ENCODE assay signal across 26 cellular contexts in genomic region chr16:51133691-51134090, GRCh38. TPM values are rescaled to one million over a fixed set of nuclear protein-coding genes. Genes with fewer than 3 reads are reported as not detected.
A peak's percentile ranks its signal among the peaks of the same experiment; 100 is the strongest.
DNase-seq lines count a peak whose midpoint lies in the region; TF ChIP-seq lines count a peak whose summit lies in the region.
"Had no signal": no experiment of that assay in that cellular context is flagged by ENCODE, and none has a peak within 500 bp of the region (broad histone marks: within the 10 kb centered on the region; RNA-seq: fewer than 3 reads in every experiment).

No MANE protein-coding gene starts in this region.

- H3K27me3 ChIP-seq in breast epithelium: peaks cover 6 to 44% of the 10 kb centered on the region in 2 donors
- H3K27me3 ChIP-seq in vagina: no peaks in the 10 kb centered on the region
- H3K27me3 ChIP-seq in tibial artery: peaks cover 0 to 39% of the 10 kb centered on the region in 2 donors
- H3K27me3 ChIP-seq: cardiac muscle cell had no signal

- H3K27ac ChIP-seq in breast epithelium: no peak overlapping the region
- H3K27ac ChIP-seq in vagina: peak overlapping the region; percentile 81
- no peak overlapping the region for H3K27ac ChIP-seq in tibial artery
- H3K27ac ChIP-seq: cardiac muscle cell, skin epidermis, suprapubic skin had no signal

- intact Hi-C loops in MCF 10A (cut with micrococcal nuclease): no loop called here
- intact Hi-C loops in breast epithelium (cut with DNase I; ENCODE audit: low total_unique reads): no loop called here
- intact Hi-C loops in vagina (cut with DNase I): no loop called here
- intact Hi-C loops in tibial artery (cut with DNase I; ENCODE audit: low total_unique reads): no loop called here

- POLR2A ChIA-PET in MCF 10A (lab: Yijun Ruan, JAX): interaction anchor here (0.5 to 1.1 kb wide), 2 partner anchors 17 to 769 kb away, joined by 3 read pairs; no protein-coding TSS in a partner anchor

- TF ChIP-seq POLR2A in breast epithelium (IDR thresholded peaks at IDR 0.05) (no peak), vagina (IDR thresholded peaks at IDR 0.05) (no peak)

- DNase-seq in MCF 10A (ENCODE audit: unreplicated experiment) (no peak), breast epithelium (ENCODE audit: low spot score in 2 of 2) (no peak), foreskin fibroblast (no peak), mesothelial cell of epicardium (ENCODE audit: low spot score in 2 of 2, unreplicated experiment in 2 of 2) (no peak), vagina (ENCODE audit: extremely low spot score in 2 of 2) (no peak), NCI-H1694 treated with DMSO at 0.1 percent for 48 hours (lab: John Stamatoyannopoulos, UW) (no peak), tibial artery (no peak), NCI-H1105 treated with DMSO at 0.1 percent for 48 hours (lab: John Stamatoyannopoulos, UW) (no peak)
- DNase-seq: 8988T; activated CD4-positive, CD25-positive, alpha-beta regulatory T cell treated with anti-CD3 and anti-CD28 coated beads, Interleukin-2, amount 50 U/mL, for 72 hours; activated naive CD8-positive, alpha-beta T cell treated with anti-CD3 and anti-CD28 coated beads, Interleukin-2, amount 50 U/mL, for 24 hours; C1 segment of cervical spinal cord; dorsolateral prefrontal cortex; Kasumi-1; NCI-H1417 treated with DMSO at 0.1 percent for 48 hours; NCI-H2171 treated with DMSO at 0.1 percent for 48 hours; NCI-H748 treated with DMSO at 0.1 percent for 48 hours; PC-3; stimulated activated CD4-positive, alpha-beta T cell treated with anti-CD3 and anti-CD28 coated beads, Interleukin-4, amount 100 ng/mL, for 4 hours had no signal

- H3K27me3 Mint-ChIP-seq in MCF 10A (ENCODE audit: insufficient read depth, unreplicated experiment): no peaks in the 10 kb centered on the region
- peaks cover 83% of the 10 kb centered on the region for H3K27me3 Mint-ChIP-seq in mesothelial cell of epicardium (ENCODE audit: low read depth)

- H3K4me3 ChIP-seq in breast epithelium (no peak overlapping the region), foreskin fibroblast (ENCODE audit: low read depth in 1 of 2, low read length in 2 of 2) (peak overlapping the region; percentile 26 to 31), vagina (peak overlapping the region; percentile 28 to 36), tibial artery (no peak overlapping the region)

- H3K4me1 ChIP-seq in breast epithelium: no peaks in the 10 kb centered on the region
- peaks cover 19% of the 10 kb centered on the region for H3K4me1 ChIP-seq in vagina
- peaks cover 0 to 7% (median 0%) of the 10 kb centered on the region in 4 donors for H3K4me1 ChIP-seq in tibial artery
- H3K4me1 ChIP-seq: suprapubic skin had no signal

- H3K4me3 Mint-ChIP-seq in MCF 10A (ENCODE audit: unreplicated experiment) (peak overlapping the region; percentile 35), mesothelial cell of epicardium (peak overlapping the region; percentile 46)
- H3K4me3 Mint-ChIP-seq: activated naive CD8-positive, alpha-beta T cell treated with anti-CD3 and anti-CD28 coated beads, Interleukin-2, amount 50 U/mL, for 24 hours; activated T-helper 1 cell treated with anti-CD3 and anti-CD28 coated beads, Interleukin-12 subunit alpha, Interleukin-12 subunit beta, Interleukin-2, Interleukin-4 antibody, amounts not matched to agents 30 ng/mL and 10 ng/mL and 1 ng/mL, durations not matched to agents 14 hours and 24 hours and 36 hours; T-helper 2 cell treated with Interferon-gamma antibody and Interleukin-4, amounts not matched to agents 5 μg/mL and 100 μg/mL, for 36 hours had no signal

- H3K36me3 Mint-ChIP-seq in MCF 10A (ENCODE audit: insufficient read depth, unreplicated experiment) (no peaks in the 10 kb centered on the region), mesothelial cell of epicardium (peaks cover 1% of the 10 kb centered on the region)

- H3K27ac Mint-ChIP-seq in MCF 10A (ENCODE audit: low read depth, unreplicated experiment) (no peak overlapping the region), mesothelial cell of epicardium (no peak overlapping the region)
- H3K27ac Mint-ChIP-seq: activated naive CD8-positive, alpha-beta T cell treated with anti-CD3 and anti-CD28 coated beads, Interleukin-2, amount 50 U/mL, for 24 hours; activated T-helper 1 cell treated with anti-CD3 and anti-CD28 coated beads, Interleukin-12 subunit alpha, Interleukin-12 subunit beta, Interleukin-2, Interleukin-4 antibody, amounts not matched to agents 30 ng/mL and 10 ng/mL and 1 ng/mL, durations not matched to agents 14 hours and 24 hours and 36 hours; T-helper 2 cell treated with Interferon-gamma antibody and Interleukin-4, amounts not matched to agents 5 μg/mL and 100 μg/mL, for 36 hours had no signal

- TF ChIP-seq CTCF in MCF 10A (IDR thresholded peaks at IDR 0.05; ENCODE audit: unreplicated experiment) (no peak), breast epithelium (IDR thresholded peaks at IDR 0.05) (no peak), foreskin fibroblast (IDR thresholded peaks at IDR 0.05; ENCODE audit: low read depth, low read length) (no peak), mesothelial cell of epicardium (IDR thresholded peaks at IDR 0.05; ENCODE audit: unreplicated experiment) (no peak), vagina (IDR thresholded peaks at IDR 0.05) (no peak), tibial artery (IDR thresholded peaks at IDR 0.05) (no peak)

- H3K9me3 Mint-ChIP-seq in MCF 10A (ENCODE audit: unreplicated experiment): no peaks in the 10 kb centered on the region
- no peaks in the 10 kb centered on the region for H3K9me3 Mint-ChIP-seq in mesothelial cell of epicardium
- H3K9me3 Mint-ChIP-seq: activated T-helper 1 cell treated with anti-CD3 and anti-CD28 coated beads, Interleukin-12 subunit alpha, Interleukin-12 subunit beta, Interleukin-2, Interleukin-4 antibody, amounts not matched to agents 30 ng/mL and 10 ng/mL and 1 ng/mL, durations not matched to agents 14 hours and 24 hours and 36 hours; T-helper 2 cell treated with Interferon-gamma antibody and Interleukin-4, amounts not matched to agents 5 μg/mL and 100 μg/mL, for 36 hours had no signal

- BruUV-seq in MCF 10A (replicated peaks; lab: Mats Ljungman, UMichigan): no TSS peak

- no peaks in the 10 kb centered on the region for H3K9me3 ChIP-seq in breast epithelium
- H3K9me3 ChIP-seq in vagina: no peaks in the 10 kb centered on the region
- no peaks in the 10 kb centered on the region for H3K9me3 ChIP-seq in tibial artery
- H3K9me3 ChIP-seq: suprapubic skin had no signal

- no peaks in the 10 kb centered on the region for H3K4me1 Mint-ChIP-seq in MCF 10A (ENCODE audit: insufficient read depth, unreplicated experiment)
- H3K4me1 Mint-ChIP-seq in mesothelial cell of epicardium: peaks cover 17% of the 10 kb centered on the region
- H3K4me1 Mint-ChIP-seq: activated naive CD8-positive, alpha-beta T cell treated with anti-CD3 and anti-CD28 coated beads, Interleukin-2, amount 50 U/mL, for 24 hours had no signal

- CTCF ChIA-PET in MCF 10A (lab: Yijun Ruan, JAX): interaction anchor here (1.0 kb wide), 1 partner anchor 312 kb away, joined by 4 read pairs; no protein-coding TSS in a partner anchor

- H3K36me3 ChIP-seq in breast epithelium (no peaks in the 10 kb centered on the region), vagina (no peaks in the 10 kb centered on the region), tibial artery (no peaks in the 10 kb centered on the region)
- H3K36me3 ChIP-seq: suprapubic skin had no signal

RNA-seq across cellular contexts. Expression of gene SALL1, which starts 17.4 kb away (rescaled TPM):
- total RNA-seq in MCF 10A (2022) (not detected in 2 replicates), breast epithelium (under 1 TPM; 0.15 to 0.33 (median 0.32) TPM), mesothelial cell of epicardium (0.32 to 1.1 TPM (median 0.33 TPM) in 3 replicates), vagina (6.9 TPM)
- total RNA-seq: activated CD8-positive, alpha-beta memory T cell treated with anti-CD3 and anti-CD28 coated beads for 36 hours; activated T-helper 1 cell treated with anti-CD3 and anti-CD28 coated beads, Interleukin-12 subunit alpha, Interleukin-12 subunit beta, Interleukin-2, Interleukin-4 antibody, amounts not matched to agents 30 ng/mL and 10 ng/mL and 1 ng/mL, durations not matched to agents 14 hours and 24 hours and 36 hours; mononuclear cell; PC-3 had no signal

Comparison
In these comparisons a context has a peak if more than half of its experiments do, and no peak if none do; other contexts are left out.
1. H3K4me3 ChIP-seq: peak in foreskin fibroblast (2 of 2) and vagina (2 of 2); none in breast epithelium (0 of 3) and tibial artery (0 of 2).